In the genomic region with DNA sequence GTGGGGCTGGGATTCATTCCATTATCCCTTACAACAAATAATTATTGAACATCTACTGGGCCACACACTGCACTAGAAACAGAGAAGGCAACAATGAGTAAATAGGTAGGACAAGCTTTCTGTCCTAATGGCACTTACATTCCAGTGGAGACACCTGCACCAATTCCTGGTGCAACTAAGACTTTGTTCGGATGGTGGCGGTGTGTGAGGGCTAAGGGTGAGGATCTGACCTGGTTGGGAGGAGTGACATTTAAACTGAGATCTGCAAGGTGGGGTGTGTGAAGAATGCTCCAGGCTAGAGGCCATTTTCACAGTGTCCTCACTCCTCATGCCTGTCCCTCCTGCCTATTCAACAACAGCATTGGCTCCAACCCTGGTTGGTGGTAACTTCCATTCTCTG, we compare ENCODE assay signal across 2 cellular contexts.
TF ChIP-seq lines count a peak whose summit lies in the region.

No MANE protein-coding gene starts in this region.

TF ChIP-seq in WTC11, 78 proteins besides CTCF, POLR2A, EP300 and RAD21 (continued from another document):
- TF ChIP-seq, protein P1, sequence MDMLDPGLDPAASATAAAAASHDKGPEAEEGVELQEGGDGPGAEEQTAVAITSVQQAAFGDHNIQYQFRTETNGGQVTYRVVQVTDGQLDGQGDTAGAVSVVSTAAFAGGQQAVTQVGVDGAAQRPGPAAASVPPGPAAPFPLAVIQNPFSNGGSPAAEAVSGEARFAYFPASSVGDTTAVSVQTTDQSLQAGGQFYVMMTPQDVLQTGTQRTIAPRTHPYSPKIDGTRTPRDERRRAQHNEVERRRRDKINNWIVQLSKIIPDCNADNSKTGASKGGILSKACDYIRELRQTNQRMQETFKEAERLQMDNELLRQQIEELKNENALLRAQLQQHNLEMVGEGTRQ (CRISPR knock-in tag; IDR thresholded peaks at IDR 0.05) = no peak
- TF ChIP-seq, protein P2, sequence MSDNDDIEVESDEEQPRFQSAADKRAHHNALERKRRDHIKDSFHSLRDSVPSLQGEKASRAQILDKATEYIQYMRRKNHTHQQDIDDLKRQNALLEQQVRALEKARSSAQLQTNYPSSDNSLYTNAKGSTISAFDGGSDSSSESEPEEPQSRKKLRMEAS (CRISPR knock-in tag; IDR thresholded peaks at IDR 0.05) = no peak
- TF ChIP-seq FOXP1 (CRISPR knock-in tag; IDR thresholded peaks at IDR 0.05; ENCODE audit: borderline replicate concordance) (no peak), RELA (CRISPR knock-in tag; IDR thresholded peaks at IDR 0.05; ENCODE audit: borderline replicate concordance) (no peak), ZBTB21 (CRISPR knock-in tag; IDR thresholded peaks at IDR 0.05; ENCODE audit: borderline replicate concordance) (no peak), ZNF232 (CRISPR knock-in tag; IDR thresholded peaks at IDR 0.05) (no peak)
- TF ChIP-seq, protein P3, sequence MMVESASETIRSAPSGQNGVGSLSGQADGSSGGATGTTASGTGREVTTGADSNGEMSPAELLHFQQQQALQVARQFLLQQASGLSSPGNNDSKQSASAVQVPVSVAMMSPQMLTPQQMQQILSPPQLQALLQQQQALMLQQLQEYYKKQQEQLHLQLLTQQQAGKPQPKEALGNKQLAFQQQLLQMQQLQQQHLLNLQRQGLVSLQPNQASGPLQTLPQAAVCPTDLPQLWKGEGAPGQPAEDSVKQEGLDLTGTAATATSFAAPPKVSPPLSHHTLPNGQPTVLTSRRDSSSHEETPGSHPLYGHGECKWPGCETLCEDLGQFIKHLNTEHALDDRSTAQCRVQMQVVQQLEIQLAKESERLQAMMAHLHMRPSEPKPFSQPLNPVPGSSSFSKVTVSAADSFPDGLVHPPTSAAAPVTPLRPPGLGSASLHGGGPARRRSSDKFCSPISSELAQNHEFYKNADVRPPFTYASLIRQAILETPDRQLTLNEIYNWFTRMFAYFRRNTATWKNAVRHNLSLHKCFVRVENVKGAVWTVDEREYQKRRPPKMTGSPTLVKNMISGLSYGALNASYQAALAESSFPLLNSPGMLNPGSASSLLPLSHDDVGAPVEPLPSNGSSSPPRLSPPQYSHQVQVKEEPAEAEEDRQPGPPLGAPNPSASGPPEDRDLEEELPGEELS (CRISPR knock-in tag; IDR thresholded peaks at IDR 0.05) = no peak
- TF ChIP-seq, protein P4, sequence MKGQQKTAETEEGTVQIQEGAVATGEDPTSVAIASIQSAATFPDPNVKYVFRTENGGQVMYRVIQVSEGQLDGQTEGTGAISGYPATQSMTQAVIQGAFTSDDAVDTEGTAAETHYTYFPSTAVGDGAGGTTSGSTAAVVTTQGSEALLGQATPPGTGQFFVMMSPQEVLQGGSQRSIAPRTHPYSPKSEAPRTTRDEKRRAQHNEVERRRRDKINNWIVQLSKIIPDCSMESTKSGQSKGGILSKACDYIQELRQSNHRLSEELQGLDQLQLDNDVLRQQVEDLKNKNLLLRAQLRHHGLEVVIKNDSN (CRISPR knock-in tag; IDR thresholded peaks at IDR 0.05) = no peak
TF ChIP-seq in WTC11: peak in this region for 0.

TF ChIP-seq in H1, 55 proteins besides CTCF, POLR2A, EP300 and RAD21 (continued from another document):
- TF ChIP-seq ZNF274 (IDR thresholded peaks at IDR 0.05; ENCODE audit: borderline replicate concordance, extremely low read depth, low read length) = no peak
- no peak for TF ChIP-seq JUN (IDR thresholded peaks at IDR 0.05; ENCODE audit: low read depth, low read length)
- TF ChIP-seq, protein P5, sequence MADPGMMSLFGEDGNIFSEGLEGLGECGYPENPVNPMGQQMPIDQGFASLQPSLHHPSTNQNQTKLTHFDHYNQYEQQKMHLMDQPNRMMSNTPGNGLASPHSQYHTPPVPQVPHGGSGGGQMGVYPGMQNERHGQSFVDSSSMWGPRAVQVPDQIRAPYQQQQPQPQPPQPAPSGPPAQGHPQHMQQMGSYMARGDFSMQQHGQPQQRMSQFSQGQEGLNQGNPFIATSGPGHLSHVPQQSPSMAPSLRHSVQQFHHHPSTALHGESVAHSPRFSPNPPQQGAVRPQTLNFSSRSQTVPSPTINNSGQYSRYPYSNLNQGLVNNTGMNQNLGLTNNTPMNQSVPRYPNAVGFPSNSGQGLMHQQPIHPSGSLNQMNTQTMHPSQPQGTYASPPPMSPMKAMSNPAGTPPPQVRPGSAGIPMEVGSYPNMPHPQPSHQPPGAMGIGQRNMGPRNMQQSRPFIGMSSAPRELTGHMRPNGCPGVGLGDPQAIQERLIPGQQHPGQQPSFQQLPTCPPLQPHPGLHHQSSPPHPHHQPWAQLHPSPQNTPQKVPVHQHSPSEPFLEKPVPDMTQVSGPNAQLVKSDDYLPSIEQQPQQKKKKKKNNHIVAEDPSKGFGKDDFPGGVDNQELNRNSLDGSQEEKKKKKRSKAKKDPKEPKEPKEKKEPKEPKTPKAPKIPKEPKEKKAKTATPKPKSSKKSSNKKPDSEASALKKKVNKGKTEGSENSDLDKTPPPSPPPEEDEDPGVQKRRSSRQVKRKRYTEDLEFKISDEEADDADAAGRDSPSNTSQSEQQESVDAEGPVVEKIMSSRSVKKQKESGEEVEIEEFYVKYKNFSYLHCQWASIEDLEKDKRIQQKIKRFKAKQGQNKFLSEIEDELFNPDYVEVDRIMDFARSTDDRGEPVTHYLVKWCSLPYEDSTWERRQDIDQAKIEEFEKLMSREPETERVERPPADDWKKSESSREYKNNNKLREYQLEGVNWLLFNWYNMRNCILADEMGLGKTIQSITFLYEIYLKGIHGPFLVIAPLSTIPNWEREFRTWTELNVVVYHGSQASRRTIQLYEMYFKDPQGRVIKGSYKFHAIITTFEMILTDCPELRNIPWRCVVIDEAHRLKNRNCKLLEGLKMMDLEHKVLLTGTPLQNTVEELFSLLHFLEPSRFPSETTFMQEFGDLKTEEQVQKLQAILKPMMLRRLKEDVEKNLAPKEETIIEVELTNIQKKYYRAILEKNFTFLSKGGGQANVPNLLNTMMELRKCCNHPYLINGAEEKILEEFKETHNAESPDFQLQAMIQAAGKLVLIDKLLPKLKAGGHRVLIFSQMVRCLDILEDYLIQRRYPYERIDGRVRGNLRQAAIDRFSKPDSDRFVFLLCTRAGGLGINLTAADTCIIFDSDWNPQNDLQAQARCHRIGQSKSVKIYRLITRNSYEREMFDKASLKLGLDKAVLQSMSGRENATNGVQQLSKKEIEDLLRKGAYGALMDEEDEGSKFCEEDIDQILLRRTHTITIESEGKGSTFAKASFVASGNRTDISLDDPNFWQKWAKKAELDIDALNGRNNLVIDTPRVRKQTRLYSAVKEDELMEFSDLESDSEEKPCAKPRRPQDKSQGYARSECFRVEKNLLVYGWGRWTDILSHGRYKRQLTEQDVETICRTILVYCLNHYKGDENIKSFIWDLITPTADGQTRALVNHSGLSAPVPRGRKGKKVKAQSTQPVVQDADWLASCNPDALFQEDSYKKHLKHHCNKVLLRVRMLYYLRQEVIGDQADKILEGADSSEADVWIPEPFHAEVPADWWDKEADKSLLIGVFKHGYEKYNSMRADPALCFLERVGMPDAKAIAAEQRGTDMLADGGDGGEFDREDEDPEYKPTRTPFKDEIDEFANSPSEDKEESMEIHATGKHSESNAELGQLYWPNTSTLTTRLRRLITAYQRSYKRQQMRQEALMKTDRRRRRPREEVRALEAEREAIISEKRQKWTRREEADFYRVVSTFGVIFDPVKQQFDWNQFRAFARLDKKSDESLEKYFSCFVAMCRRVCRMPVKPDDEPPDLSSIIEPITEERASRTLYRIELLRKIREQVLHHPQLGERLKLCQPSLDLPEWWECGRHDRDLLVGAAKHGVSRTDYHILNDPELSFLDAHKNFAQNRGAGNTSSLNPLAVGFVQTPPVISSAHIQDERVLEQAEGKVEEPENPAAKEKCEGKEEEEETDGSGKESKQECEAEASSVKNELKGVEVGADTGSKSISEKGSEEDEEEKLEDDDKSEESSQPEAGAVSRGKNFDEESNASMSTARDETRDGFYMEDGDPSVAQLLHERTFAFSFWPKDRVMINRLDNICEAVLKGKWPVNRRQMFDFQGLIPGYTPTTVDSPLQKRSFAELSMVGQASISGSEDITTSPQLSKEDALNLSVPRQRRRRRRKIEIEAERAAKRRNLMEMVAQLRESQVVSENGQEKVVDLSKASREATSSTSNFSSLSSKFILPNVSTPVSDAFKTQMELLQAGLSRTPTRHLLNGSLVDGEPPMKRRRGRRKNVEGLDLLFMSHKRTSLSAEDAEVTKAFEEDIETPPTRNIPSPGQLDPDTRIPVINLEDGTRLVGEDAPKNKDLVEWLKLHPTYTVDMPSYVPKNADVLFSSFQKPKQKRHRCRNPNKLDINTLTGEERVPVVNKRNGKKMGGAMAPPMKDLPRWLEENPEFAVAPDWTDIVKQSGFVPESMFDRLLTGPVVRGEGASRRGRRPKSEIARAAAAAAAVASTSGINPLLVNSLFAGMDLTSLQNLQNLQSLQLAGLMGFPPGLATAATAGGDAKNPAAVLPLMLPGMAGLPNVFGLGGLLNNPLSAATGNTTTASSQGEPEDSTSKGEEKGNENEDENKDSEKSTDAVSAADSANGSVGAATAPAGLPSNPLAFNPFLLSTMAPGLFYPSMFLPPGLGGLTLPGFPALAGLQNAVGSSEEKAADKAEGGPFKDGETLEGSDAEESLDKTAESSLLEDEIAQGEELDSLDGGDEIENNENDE (IDR thresholded peaks at IDR 0.05; ENCODE audit: insufficient replicate concordance, low read length) = no peak
- TF ChIP-seq KDM1A (IDR thresholded peaks at IDR 0.05; ENCODE audit: borderline replicate concordance, low read length) = no peak
- no peak for TF ChIP-seq RFX5 (IDR thresholded peaks at IDR 0.05; ENCODE audit: borderline replicate concordance, low read depth, low read length)
TF ChIP-seq in H1: peak in this region for 0.
